Comparison of ENCODE assay signal across 23 cellular contexts in genomic region chr2:159462961-159463360, GRCh38.
"Had no signal": no experiment of that assay in that cellular context is flagged by ENCODE, and none has a peak within 500 bp of the region (broad histone marks: within the 10 kb centered on the region; RNA-seq: fewer than 3 reads in every experiment).

No MANE protein-coding gene starts in this region.

- H3K9me3 ChIP-seq: stomach, suprapubic skin, testis, thoracic aorta, thyroid gland, tibial artery, tibial nerve, transverse colon, upper lobe of left lung, upper lobe of right lung, uterus, vagina had no signal

- H3K27ac ChIP-seq: stomach, suprapubic skin, testis, thoracic aorta, thyroid gland, tibial artery, tibial nerve, transverse colon, upper lobe of left lung, upper lobe of right lung, uterus, vagina had no signal

- DNase-seq: stimulated activated CD4-positive, alpha-beta T cell treated with anti-CD3 and anti-CD28 coated beads, Interleukin-2, amount 100 ng/mL, for 48 hours; stimulated activated CD4-positive, alpha-beta T cell treated with anti-CD3 and anti-CD28 coated beads, Interleukin-4, amount 100 ng/mL, for 1 hour; stimulated activated CD4-positive, alpha-beta T cell treated with anti-CD3 and anti-CD28 coated beads, Interleukin-4, amount 100 ng/mL, for 24 hours; stimulated activated CD4-positive, alpha-beta T cell treated with anti-CD3 and anti-CD28 coated beads, Interleukin-4, amount 100 ng/mL, for 4 hours; stimulated activated CD8-positive, alpha-beta memory T cell treated with anti-CD3 and anti-CD28 coated beads, Interleukin-4, amount 100 ng/mL, for 48 hours; stimulated activated naive B cell treated with anti-CD40 and anti-IgM and Interleukin-4, amounts not matched to agents 10 μg/mL and 1 μg/mL and 100 μg/mL, for 72 hours; stimulated activated naive CD4-positive, alpha-beta T cell; stimulated activated naive CD4-positive, alpha-beta T cell treated with Interleukin-2 at 50 U/mL for 16 hours; stimulated activated naive CD8-positive, alpha-beta T cell treated with anti-CD3 and anti-CD28 coated beads, Interleukin-15, amount 100 ng/mL, for 72 hours; stimulated activated naive CD8-positive, alpha-beta T cell treated with anti-CD3 and anti-CD28 coated beads, Interleukin-15, Interleukin-2, amounts not matched to agents 100 U/mL and 50 U/mL, for 24 hours; stomach; substantia nigra; testis; thyroid gland; tibial artery; transverse colon; upper lobe of left lung; upper lobe of right lung; uterus had no signal

- H3K36me3 ChIP-seq: suprapubic skin, thoracic aorta, thyroid gland, tibial artery, transverse colon, upper lobe of right lung, uterus, vagina had no signal

- H3K4me3 ChIP-seq: stomach, suprapubic skin, testis, thoracic aorta, thyroid gland, tibial artery, tibial nerve, transverse colon, upper lobe of left lung, upper lobe of right lung, uterus, vagina had no signal

- H3K4me1 ChIP-seq: suprapubic skin, testis, thyroid gland, upper lobe of right lung had no signal

- H3K27me3 ChIP-seq: stomach, suprapubic skin, testis, thyroid gland, tibial artery, tibial nerve, transverse colon, upper lobe of left lung, upper lobe of right lung, uterus, vagina had no signal
